In genomic region chr6:129672883-129673631, GRCh38 we compare ENCODE assay signal across 8 cellular contexts. TPM values are rescaled to one million over a fixed set of nuclear protein-coding genes. Genes with fewer than 3 reads are reported as not detected.
A peak's percentile ranks its signal among the peaks of the same experiment; 100 is the strongest.
DNase-seq lines count a peak whose midpoint lies in the region; ATAC-seq, FAIRE-seq and TF ChIP-seq lines count a peak whose summit lies in the region.

No MANE protein-coding gene starts in this region.

- TF ChIP-seq POLR2A in endothelial cell of umbilical vein (IDR thresholded peaks at IDR 0.05; ENCODE audit: low read depth, low read length): no peak

- in situ Hi-C loops in Panc1 (cut with HindIII; ENCODE audit: low pct_unique_long_range_greater_than_20kb, low sequenced_read_pairs): no loop called here

- peak overlapping the region; percentile 95 for H3K4me2 ChIP-seq in endothelial cell of umbilical vein (ENCODE audit: insufficient read depth, low read length)

- H4K20me1 ChIP-seq in endothelial cell of umbilical vein (replicated peaks; ENCODE audit: control insufficient read depth, extremely low read depth, insufficient read depth, low read length): no peaks in the 10 kb centered on the region

- ATAC-seq in HG02943 (IDR thresholded peaks at IDR 0.05; ENCODE audit: low read depth, unreplicated experiment): peak; percentile 68
- ATAC-seq in Panc1: peak; percentile 74; the same call in 1 of the 2 replicates
- peak in 2 of 4 donors; percentile 27 to 53 for ATAC-seq in psoas muscle

- H3K9me3 ChIP-seq in Panc1 (ENCODE audit: control insufficient read depth, insufficient read depth, low read depth, low read length): no peaks in the 10 kb centered on the region
- H3K9me3 ChIP-seq in endothelial cell of umbilical vein (replicated peaks; ENCODE audit: control insufficient read depth, insufficient read depth, low read length): no peaks in the 10 kb centered on the region
- H3K9me3 ChIP-seq in psoas muscle: no peaks in the 10 kb centered on the region

- DNase-seq in stimulated activated CD4-positive, alpha-beta T cell treated with anti-CD3 and anti-CD28 coated beads, Interleukin-15, amount 100 ng/mL, for 24 hours: peak; percentile 23
- no peak for DNase-seq in stimulated activated CD4-positive, alpha-beta T cell treated with anti-CD3 and anti-CD28 coated beads, Interleukin-2, amount 100 ng/mL, for 24 hours
- DNase-seq in Panc1 (ENCODE audit: low read depth, low spot score) (peak; percentile 27), endothelial cell of umbilical vein (ENCODE audit: low read depth, low spot score) (peak; percentile 88), psoas muscle (no peak), NCI-H82 (lab: John Stamatoyannopoulos, UW) (no peak)
- DNase-seq in effector CD8-positive, alpha-beta T cell (lab: John Stamatoyannopoulos, UW): no peak

- H3K36me3 ChIP-seq in Panc1 (ENCODE audit: control insufficient read depth, insufficient read depth, low read length) (no peaks in the 10 kb centered on the region), endothelial cell of umbilical vein (ENCODE audit: control insufficient read depth in 2 of 2, extremely low read depth in 1 of 2, insufficient read depth in 2 of 2, low read length in 2 of 2) (no peaks in the 10 kb centered on the region), psoas muscle (ENCODE audit: insufficient read depth in 1 of 2, low read depth in 1 of 2) (no peaks in the 10 kb centered on the region)

- BruUV-seq in Panc1 (replicated peaks; lab: Mats Ljungman, UMichigan): no TSS peak
- BruUV-seq in endothelial cell of umbilical vein (replicated peaks; lab: Mats Ljungman, UMichigan): no TSS peak

- no peak overlapping the region for H2AFZ ChIP-seq in endothelial cell of umbilical vein (ENCODE audit: low read depth, low read length)

- intact Hi-C loops in Panc1 (cut with micrococcal nuclease; ENCODE audit: unreplicated experiment): no loop called here
- intact Hi-C loops in endothelial cell of umbilical vein (cut with micrococcal nuclease): loop anchor here (1.0 to 5.0 kb wide), 8 partner anchors 11 to 348 kb away; partner anchors contain the start of gene ARHGAP18
- intact Hi-C loops in psoas muscle (cut with DNase I): loop anchor here in 1 of 2 donors (5.0 kb wide), 1 partner anchor 39 kb away; the partner anchor contains the start of gene ARHGAP18

- peak; percentile 85 for FAIRE-seq in endothelial cell of umbilical vein (lab: Jason Lieb, UNC)

- POLR2A ChIA-PET in Panc1 (lab: Charles Lee): interaction anchor here (0.6 to 0.7 kb wide), 2 partner anchors 9 to 54 kb away, joined by 5 to 8 read pairs; no protein-coding TSS in a partner anchor
- POLR2A ChIA-PET in endothelial cell of umbilical vein (lab: Charles Lee): interaction anchor here (0.7 to 2.4 kb wide), 8 partner anchors 8 to 37 kb away, joined by 3 to 16 read pairs (median 4); partner anchors contain the start of gene ARHGAP18

- H3K27ac ChIP-seq in Panc1 (ENCODE audit: low read length) (peak overlapping the region; percentile 49), endothelial cell of umbilical vein (ENCODE audit: insufficient read depth, low read depth, low read length) (peak overlapping the region; percentile 93), psoas muscle (peak overlapping the region; percentile 58)

- CTCF ChIA-PET in Panc1 (lab: Charles Lee): no interaction called here
- CTCF ChIA-PET in endothelial cell of umbilical vein (lab: Charles Lee): interaction anchor here (0.8 to 2.7 kb wide), 19 partner anchors 8 to 348 kb away, joined by 3 to 16 read pairs (median 4); partner anchors contain the start of gene ARHGAP18

- H3K4me3 ChIP-seq in Panc1 (ENCODE audit: low read depth in 2 of 2, low read length in 2 of 2) (no peak overlapping the region), endothelial cell of umbilical vein (replicated peaks in 1 of 3; ENCODE audit: insufficient read depth in 1 of 3, low read depth in 1 of 3, low read length in 3 of 3) (peak overlapping the region in 1 of 3 experiments; percentile 58), psoas muscle (peak overlapping the region; percentile 17)

- dilution Hi-C loops in endothelial cell of umbilical vein (cut with MboI; ENCODE audit: extremely low pct_ligation_motif_present, low sequenced_read_pairs): no loop called here

- peaks cover 21% of the 10 kb centered on the region for H3K4me1 ChIP-seq in Panc1 (ENCODE audit: control insufficient read depth, insufficient read depth, low read length)
- H3K4me1 ChIP-seq in endothelial cell of umbilical vein (ENCODE audit: control insufficient read depth, extremely low read depth, insufficient read depth, low read length): peaks cover 72% of the 10 kb centered on the region
- peaks cover 48% of the 10 kb centered on the region for H3K4me1 ChIP-seq in psoas muscle

- no peaks in the 10 kb centered on the region for H3K9me1 ChIP-seq in endothelial cell of umbilical vein (replicated peaks; ENCODE audit: control insufficient read depth, extremely low read depth, insufficient read depth, low read length)

- 43 to 57% (median 48%) methylated on average over 2 of the region's 2 CpGs for WGBS in psoas muscle, 3 donors

- H3K9ac ChIP-seq in endothelial cell of umbilical vein (replicated peaks; ENCODE audit: extremely low read depth, insufficient read depth, low read length): peak overlapping the region; percentile 95

- TF ChIP-seq CTCF in Panc1 (IDR thresholded peaks at IDR 0.05) (no peak), endothelial cell of umbilical vein (IDR thresholded peaks at IDR 0.05; ENCODE audit: extremely low read depth in 1 of 2, insufficient read depth in 1 of 2, low read depth in 1 of 2, low read length in 2 of 2) (no peak), psoas muscle (IDR thresholded peaks at IDR 0.05) (no peak)

- no peaks in the 10 kb centered on the region for H3K27me3 ChIP-seq in Panc1 (ENCODE audit: control insufficient read depth, insufficient read depth, low read length)
- H3K27me3 ChIP-seq in endothelial cell of umbilical vein (ENCODE audit: control insufficient read depth in 2 of 2, insufficient read depth in 2 of 2, low read length in 2 of 2): no peaks in the 10 kb centered on the region
- no peaks in the 10 kb centered on the region for H3K27me3 ChIP-seq in psoas muscle (ENCODE audit: insufficient read depth in 3 of 3, low read length in 2 of 3)

- H3K79me2 ChIP-seq in endothelial cell of umbilical vein (ENCODE audit: control insufficient read depth, insufficient read depth, low read length): peaks cover 61% of the 10 kb centered on the region

TF ChIP-seq in endothelial cell of umbilical vein, 7 proteins besides CTCF, POLR2A, EP300 and RAD21:
- peak; percentile 88 for TF ChIP-seq FOS (IDR thresholded peaks at IDR 0.05; ENCODE audit: borderline replicate concordance, insufficient read depth, low read length)
- peak; percentile 17 for TF ChIP-seq POLR2AphosphoS5 (IDR thresholded peaks at IDR 0.05; ENCODE audit: insufficient read depth, low read depth, low read length)
- no peak for TF ChIP-seq GATA2 (IDR thresholded peaks at IDR 0.05; ENCODE audit: insufficient read depth, insufficient read length, low read depth, low read length)
- TF ChIP-seq JUN (IDR thresholded peaks at IDR 0.05; ENCODE audit: borderline replicate concordance, insufficient read depth, insufficient read length, low read depth): peak; percentile 97
TF ChIP-seq in endothelial cell of umbilical vein: peak in this region for 3.

RNA-seq across cellular contexts. Expression of gene ARHGAP18, which starts 36.9 kb away (rescaled TPM):
- 11.6 TPM for total RNA-seq in Panc1 (2021; ENCODE audit: unreplicated experiment)
- 1.6 TPM for polyA plus RNA-seq in Panc1 (2012; ENCODE audit: insufficient read length)
- 86.1 and 111 TPM in 2 replicates for total RNA-seq in endothelial cell of umbilical vein
- 11.0 and 13.1 TPM in 2 replicates for polyA plus RNA-seq in endothelial cell of umbilical vein
- 21.9 and 22.6 TPM in 2 replicates for polyA plus RNA-seq in endothelial cell of umbilical vein (2011; cell fraction: cytosol; rRNA removed)
- 25.0 and 31.9 TPM in 2 replicates for polyA plus RNA-seq in endothelial cell of umbilical vein (2011; cell fraction: nucleus; rRNA removed)
- polyA plus RNA-seq in endothelial cell of umbilical vein (2012): 43.4 and 50.9 TPM in 2 replicates
- polyA minus RNA-seq in endothelial cell of umbilical vein: 48.2 and 49.1 TPM in 2 replicates
- 7.6 TPM for polyA minus RNA-seq in endothelial cell of umbilical vein (2011; cell fraction: cytosol; rRNA and poly(A)+ RNA removed)
- polyA minus RNA-seq in endothelial cell of umbilical vein (2011; cell fraction: nucleus; rRNA and poly(A)+ RNA removed): 89.2 and 110 TPM in 2 replicates
- 1 to 10 TPM; 5.2 to 6.8 (median 5.5) TPM for total RNA-seq in psoas muscle
- polyA plus RNA-seq in psoas muscle: 1 to 10 TPM; 1.6 to 6.0 (median 4.3) TPM

Comparison
In these comparisons a context has a peak if more than half of its experiments do, and no peak if none do; other contexts are left out.
1. DNase-seq: peak in stimulated activated CD4-positive, alpha-beta T cell treated with anti-CD3 and anti-CD28 coated beads, Interleukin-15, amount 100 ng/mL, for 24 hours (single experiment), Panc1 (single experiment) and endothelial cell of umbilical vein (single experiment); none in stimulated activated CD4-positive, alpha-beta T cell treated with anti-CD3 and anti-CD28 coated beads, Interleukin-2, amount 100 ng/mL, for 24 hours (0 of 2), psoas muscle (0 of 2), NCI-H82 (single experiment) and effector CD8-positive, alpha-beta T cell (single experiment).
2. Peak in every context shown above with its lines, with median percentiles within 50 percentile points of each other: H3K27ac ChIP-seq.